ENCODE assay signal across 10 cellular contexts in genomic region chr11:15136166-15136565, GRCh38. TPM values are rescaled to one million over a fixed set of nuclear protein-coding genes. Genes with fewer than 3 reads are reported as not detected.
"Had no signal": no experiment of that assay in that cellular context is flagged by ENCODE, and none has a peak within 500 bp of the region (broad histone marks: within the 10 kb centered on the region; RNA-seq: fewer than 3 reads in every experiment).

No MANE protein-coding gene starts in this region.

- DNase-seq: GOT3, H7, HFFc6 had no signal

- H3K9me3 ChIP-seq: HAP-1 had no signal

- H3K27ac Mint-ChIP-seq: HFFc6, IgD-negative memory B cell had no signal

- H3K36me3 ChIP-seq: HAP-1 had no signal

- H3K4me1 ChIP-seq: HAP-1 had no signal

- H3K4me3 Mint-ChIP-seq: HFFc6, IgD-negative memory B cell had no signal

- H3K9me3 Mint-ChIP-seq: HFFc6, IgD-negative memory B cell had no signal

- H3K27ac ChIP-seq: HL-60 had no signal

- H3K4me3 ChIP-seq: HAP-1, K562 had no signal

- ATAC-seq: HCT116, HepG2, K562 had no signal

- H3K27me3 Mint-ChIP-seq: IgD-negative memory B cell had no signal

RNA-seq across cellular contexts. Expression of gene INSC, which starts 21.4 kb away (rescaled TPM):
- total RNA-seq: H4, H7, HepG2, K562 had no signal
- polyA plus RNA-seq: K562 had no signal
